8 cellular contexts compared by ENCODE assay signal in genomic region chr12:100163416-100164152, GRCh38. TPM values are rescaled to one million over a fixed set of nuclear protein-coding genes. Genes with fewer than 3 reads are reported as not detected.
DNase-seq lines count a peak whose midpoint lies in the region; ATAC-seq and TF ChIP-seq lines count a peak whose summit lies in the region.

No MANE protein-coding gene starts in this region.

- DNase-seq in DMS 273 treated with DMSO at 0.1 percent for 48 hours (lab: John Stamatoyannopoulos, UW) (peak; percentile 55), Panc1 (ENCODE audit: low read depth, low spot score) (no peak), fibroblast of mammary gland (ENCODE audit: low read depth) (peak; percentile 52), nephron progenitor cell (peak; percentile 77), stomach (peak; percentile 88)
- peak; percentile 64 for DNase-seq in activated T-helper 1 cell treated with anti-CD3 and anti-CD28 coated beads, Interleukin-12 subunit alpha, Interleukin-12 subunit beta, Interleukin-2, Interleukin-4 antibody, amounts not matched to agents 30 ng/mL and 10 ng/mL and 1 ng/mL, durations not matched to agents 14 hours and 24 hours and 36 hours (ENCODE audit: low spot score)

- ATAC-seq in GM21717 (IDR thresholded peaks at IDR 0.05; ENCODE audit: unreplicated experiment) (peak; percentile 100), Panc1 (peak; percentile 98)

- CTCF ChIA-PET in Panc1 (lab: Charles Lee) = interaction anchor here (0.5 to 1.0 kb wide), 3 partner anchors 9 to 1364 kb away, joined by 3 to 7 read pairs (median 3); no protein-coding TSS in a partner anchor

- no TSS peak for BruUV-seq in Panc1 (replicated peaks; lab: Mats Ljungman, UMichigan)

- H3K36me3 Mint-ChIP-seq in IgD-negative memory B cell (peaks cover 5% of the 10 kb centered on the region), nephron progenitor cell (ENCODE audit: low read depth) (peaks cover 17% of the 10 kb centered on the region)
- H3K36me3 Mint-ChIP-seq in activated T-helper 1 cell treated with anti-CD3 and anti-CD28 coated beads, Interleukin-12 subunit alpha, Interleukin-12 subunit beta, Interleukin-2, Interleukin-4 antibody, amounts not matched to agents 30 ng/mL and 10 ng/mL and 1 ng/mL, durations not matched to agents 14 hours and 24 hours and 36 hours (ENCODE audit: low read depth) = peaks cover 6% of the 10 kb centered on the region

- no peak for TF ChIP-seq POLR2A in stomach (IDR thresholded peaks at IDR 0.05)

- H3K9me3 ChIP-seq in Panc1 (ENCODE audit: control insufficient read depth, insufficient read depth, low read depth, low read length) (no peaks in the 10 kb centered on the region), stomach (no peaks in the 10 kb centered on the region)

- TF ChIP-seq CTCF in Panc1 (IDR thresholded peaks at IDR 0.05) (no peak), fibroblast of mammary gland (conservative IDR thresholded peaks at IDR 0.05; ENCODE audit: control insufficient read depth, insufficient read depth, low read depth, low read length) (no peak), nephron progenitor cell (IDR thresholded peaks at IDR 0.05) (peak; percentile 29), stomach (IDR thresholded peaks at IDR 0.05) (peak in 2 of 7 experiments; percentile 12 to 31)

- H3K27me3 Mint-ChIP-seq in IgD-negative memory B cell = no peaks in the 10 kb centered on the region
- no peaks in the 10 kb centered on the region for H3K27me3 Mint-ChIP-seq in activated T-helper 1 cell treated with anti-CD3 and anti-CD28 coated beads, Interleukin-12 subunit alpha, Interleukin-12 subunit beta, Interleukin-2, Interleukin-4 antibody, amounts not matched to agents 30 ng/mL and 10 ng/mL and 1 ng/mL, durations not matched to agents 14 hours and 24 hours and 36 hours (ENCODE audit: insufficient read depth)
- H3K27me3 Mint-ChIP-seq in nephron progenitor cell (ENCODE audit: low read depth, poor library complexity) = peaks cover 9% of the 10 kb centered on the region

- H3K4me3 ChIP-seq in Panc1 (ENCODE audit: low read depth in 2 of 2, low read length in 2 of 2) (peak overlapping the region in 1 of 2 experiments; percentile 14; a peak in 3 of 4 replicates), fibroblast of mammary gland (ENCODE audit: control insufficient read depth, low read depth, low read length) (no peak overlapping the region), stomach (peak overlapping the region; percentile 15 to 33 (median 18))

- intact Hi-C loops in Panc1 (cut with micrococcal nuclease; ENCODE audit: unreplicated experiment) = no loop called here
- intact Hi-C loops in activated T-helper 1 cell treated with anti-CD3 and anti-CD28 coated beads, Interleukin-12 subunit alpha, Interleukin-12 subunit beta, Interleukin-2, Interleukin-4 antibody, amounts not matched to agents 30 ng/mL and 10 ng/mL and 1 ng/mL, durations not matched to agents 14 hours and 24 hours and 36 hours (cut with micrococcal nuclease) = loop anchor here (1.0 to 2.0 kb wide), 2 partner anchors 20 to 37 kb away; partner anchors contain the start of gene ACTR6
- intact Hi-C loops in stomach (cut with DNase I; ENCODE audit: low total_unique reads) = no loop called here

- H3K27ac ChIP-seq in Panc1 (ENCODE audit: low read length) (no peak overlapping the region), stomach (peak overlapping the region in 4 of 5 donors; percentile 18 to 65 (median 38))

- H3K27ac Mint-ChIP-seq in IgD-negative memory B cell (no peak overlapping the region), nephron progenitor cell (no peak overlapping the region)
- H3K27ac Mint-ChIP-seq in activated T-helper 1 cell treated with anti-CD3 and anti-CD28 coated beads, Interleukin-12 subunit alpha, Interleukin-12 subunit beta, Interleukin-2, Interleukin-4 antibody, amounts not matched to agents 30 ng/mL and 10 ng/mL and 1 ng/mL, durations not matched to agents 14 hours and 24 hours and 36 hours = no peak overlapping the region

- peak overlapping the region; percentile 31 to 90 (median 68) for H3K4me3 Mint-ChIP-seq in IgD-negative memory B cell
- H3K4me3 Mint-ChIP-seq in activated T-helper 1 cell treated with anti-CD3 and anti-CD28 coated beads, Interleukin-12 subunit alpha, Interleukin-12 subunit beta, Interleukin-2, Interleukin-4 antibody, amounts not matched to agents 30 ng/mL and 10 ng/mL and 1 ng/mL, durations not matched to agents 14 hours and 24 hours and 36 hours = peak overlapping the region; percentile 51
- H3K4me3 Mint-ChIP-seq in nephron progenitor cell = peak overlapping the region; percentile 77

- POLR2A ChIA-PET in Panc1 (lab: Charles Lee) = interaction anchor here (0.5 to 1.1 kb wide), 2 partner anchors 37 to 103 kb away, joined by 3 read pairs; partner anchors contain the start of gene ACTR6

- in situ Hi-C loops in Panc1 (cut with HindIII; ENCODE audit: low pct_unique_long_range_greater_than_20kb, low sequenced_read_pairs) = no loop called here

- 1 to 20% (median 7%) methylated on average over 16 of the region's 16 CpGs for WGBS in stomach, 5 donors

- H3K4me1 Mint-ChIP-seq in IgD-negative memory B cell (peaks cover 8 to 13% (median 11%) of the 10 kb centered on the region in 3 donors), nephron progenitor cell (peaks cover 16% of the 10 kb centered on the region)
- peaks cover 17% of the 10 kb centered on the region for H3K4me1 Mint-ChIP-seq in activated T-helper 1 cell treated with anti-CD3 and anti-CD28 coated beads, Interleukin-12 subunit alpha, Interleukin-12 subunit beta, Interleukin-2, Interleukin-4 antibody, amounts not matched to agents 30 ng/mL and 10 ng/mL and 1 ng/mL, durations not matched to agents 14 hours and 24 hours and 36 hours (ENCODE audit: low read depth)

- H3K36me3 ChIP-seq in Panc1 (ENCODE audit: control insufficient read depth, insufficient read depth, low read length) (no peaks in the 10 kb centered on the region), stomach (no peaks in the 10 kb centered on the region)

- H3K9me3 Mint-ChIP-seq in IgD-negative memory B cell = no peaks in the 10 kb centered on the region
- no peaks in the 10 kb centered on the region for H3K9me3 Mint-ChIP-seq in activated T-helper 1 cell treated with anti-CD3 and anti-CD28 coated beads, Interleukin-12 subunit alpha, Interleukin-12 subunit beta, Interleukin-2, Interleukin-4 antibody, amounts not matched to agents 30 ng/mL and 10 ng/mL and 1 ng/mL, durations not matched to agents 14 hours and 24 hours and 36 hours
- peaks cover 3% of the 10 kb centered on the region for H3K9me3 Mint-ChIP-seq in nephron progenitor cell

- no peak for TF ChIP-seq EP300 in stomach (IDR thresholded peaks at IDR 0.05)

- H3K4me1 ChIP-seq in Panc1 (ENCODE audit: control insufficient read depth, insufficient read depth, low read length) = peaks cover 9% of the 10 kb centered on the region; the same call in 1 of the 2 replicates
- H3K4me1 ChIP-seq in stomach = peaks cover 5 to 16% (median 13%) of the 10 kb centered on the region in 4 donors

- no peaks in the 10 kb centered on the region for H3K27me3 ChIP-seq in Panc1 (ENCODE audit: control insufficient read depth, insufficient read depth, low read length)
- H3K27me3 ChIP-seq in stomach = no peaks in the 10 kb centered on the region

RNA-seq across cellular contexts. Expression of gene BLTP3B, which starts 20.9 kb away (rescaled TPM):
- polyA plus RNA-seq in IgD-negative memory B cell (20.5 TPM), stomach (10 to 100 TPM in 1 of 3 donors, 1 to 10 TPM in 2; 4.7 to 10.3 (median 6.6) TPM)
- total RNA-seq in Panc1 (2021; ENCODE audit: unreplicated experiment) (32.2 TPM), stomach (10 to 100 TPM; 13.9 to 62.6 (median 35.3) TPM)
- 6.8 TPM for polyA plus RNA-seq in Panc1 (2012; ENCODE audit: insufficient read length)
- 72.6 and 74.6 TPM in 2 replicates for total RNA-seq in activated T-helper 1 cell treated with anti-CD3 and anti-CD28 coated beads, Interleukin-12 subunit alpha, Interleukin-12 subunit beta, Interleukin-2, Interleukin-4 antibody, amounts not matched to agents 30 ng/mL and 10 ng/mL and 1 ng/mL, durations not matched to agents 14 hours and 24 hours and 36 hours

RNA-seq across cellular contexts. Expression of gene ACTR6, which starts 37.0 kb away (rescaled TPM):
- polyA plus RNA-seq in IgD-negative memory B cell (29.8 TPM), stomach (10 to 100 TPM; 12.1 to 17.1 (median 14.7) TPM)
- total RNA-seq in Panc1 (2021; ENCODE audit: unreplicated experiment) (21.2 TPM), stomach (10 to 100 TPM in 2 of 5 donors, 1 to 10 TPM in 2, under 1 TPM in 1; 0.58 to 40.7 (median 8.4) TPM)
- 9.7 TPM for polyA plus RNA-seq in Panc1 (2012; ENCODE audit: insufficient read length)
- 29.8 and 35.4 TPM in 2 replicates for total RNA-seq in activated T-helper 1 cell treated with anti-CD3 and anti-CD28 coated beads, Interleukin-12 subunit alpha, Interleukin-12 subunit beta, Interleukin-2, Interleukin-4 antibody, amounts not matched to agents 30 ng/mL and 10 ng/mL and 1 ng/mL, durations not matched to agents 14 hours and 24 hours and 36 hours
